In genomic region chr6:36399970-36400369, GRCh38 we compare ENCODE assay signal across 25 cellular contexts. TPM values are rescaled to one million over a fixed set of nuclear protein-coding genes. Genes with fewer than 3 reads are reported as not detected.
DNase-seq lines count a peak whose midpoint lies in the region; ATAC-seq, FAIRE-seq and TF ChIP-seq lines count a peak whose summit lies in the region.
"Had no signal": no experiment of that assay in that cellular context is flagged by ENCODE, and none has a peak within 500 bp of the region (broad histone marks: within the 10 kb centered on the region; RNA-seq: fewer than 3 reads in every experiment).

No MANE protein-coding gene starts in this region.

- H3K27ac ChIP-seq in HEK293 (ENCODE audit: extremely low read depth, low read depth, low read length) (no peak overlapping the region), GM12878 (ENCODE audit: control insufficient read depth, insufficient read depth) (no peak overlapping the region), body of pancreas (no peak overlapping the region)
- H3K27ac ChIP-seq: 22Rv1, HL-60 had no signal

- RAD21 ChIA-PET in GM12878 (lab: Charles Lee; ENCODE audit: unreplicated experiment) = interaction anchor here (1.0 to 2.7 kb wide), 2 partner anchors 42 to 606 kb away, joined by 3 to 6 read pairs; no protein-coding TSS in a partner anchor

- H3K4me3 ChIP-seq in HEK293 (ENCODE audit: low read depth, low read length) (no peak overlapping the region), GM12878 (no peak overlapping the region), body of pancreas (no peak overlapping the region)

- peak overlapping the region; percentile 34; the same call in 1 of the 2 replicates for H2AFZ ChIP-seq in GM12878 (ENCODE audit: control insufficient read depth, low read depth, low read length)

- no TSS peak for BruUV-seq in GM12878 (replicated peaks; lab: Mats Ljungman, UMichigan)

- SMC1A ChIA-PET in GM12878 (lab: Charles Lee; ENCODE audit: uncharacterized antibody, unreplicated experiment) = interaction anchor here (1.1 to 2.1 kb wide), 3 partner anchors 35 to 144 kb away, joined by 3 to 6 read pairs (median 5); no protein-coding TSS in a partner anchor

- POLR2A ChIA-PET in HEK293 (lab: Yijun Ruan, JAX) (no interaction called here), GM12878 (lab: Charles Lee) (interaction anchor here (0.6 kb wide), 1 partner anchor 180 kb away, joined by 4 read pairs; no protein-coding TSS in a partner anchor)

- 0% methylated on average over 1 of the region's 1 CpG for WGBS in GM12878 (ENCODE audit: insufficient coverage, insufficient replicate concordance, low lambda C conversion rate, missing lambda C conversion rate)
- WGBS in body of pancreas, 2 donors = 40 to 75% methylated on average over 1 of the region's 1 CpG

- H3K79me2 ChIP-seq in GM12878 (ENCODE audit: control insufficient read depth, insufficient read depth, low read length) = no peaks in the 10 kb centered on the region

- H3K36me3 ChIP-seq in HEK293 (ENCODE audit: control insufficient read depth in 2 of 2, insufficient read depth in 1 of 2, low read length in 2 of 2) (no peaks in the 10 kb centered on the region), GM12878 (ENCODE audit: control insufficient read depth in 2 of 2, insufficient read depth in 2 of 2, low read length in 1 of 2) (no peaks in the 10 kb centered on the region), body of pancreas (replicated peaks in 1 of 2; ENCODE audit: insufficient read depth in 1 of 2, low read depth in 2 of 2) (no peaks in the 10 kb centered on the region)
- H3K36me3 ChIP-seq: BE2C had no signal

- no peak for TF ChIP-seq POLR2A in GM12878 (IDR thresholded peaks at IDR 0.05; ENCODE audit: low read depth, low read length)
- TF ChIP-seq POLR2A in body of pancreas (IDR thresholded peaks at IDR 0.05) = no peak

- H3K9ac ChIP-seq in GM12878 (ENCODE audit: control insufficient read depth, insufficient read depth, low read length) = no peak overlapping the region

- intact Hi-C loops in GM12878 (cut with micrococcal nuclease; ENCODE audit: unreplicated experiment) = no loop called here
- intact Hi-C loops in body of pancreas (cut with DNase I) = no loop called here

- H3K27me3 ChIP-seq in GM12878 (replicated peaks in 1 of 2; ENCODE audit: control insufficient read depth in 2 of 2, insufficient read depth in 2 of 2, low read length in 1 of 2) = no peaks in the 10 kb centered on the region
- no peaks in the 10 kb centered on the region for H3K27me3 ChIP-seq in body of pancreas
- H3K27me3 ChIP-seq: BE2C had no signal

- peak; percentile 28 to 68; a peak in 1 of 4 replicates for TF ChIP-seq EP300 in GM12878 (IDR thresholded peaks at IDR 0.05; ENCODE audit: borderline replicate concordance in 1 of 2, control insufficient read depth in 1 of 2, low read depth in 2 of 2, low read length in 2 of 2)

- H3K9me3 ChIP-seq in HEK293 (ENCODE audit: control insufficient read depth, insufficient read depth, low read depth, low read length) (no peaks in the 10 kb centered on the region), GM12878 (replicated peaks; ENCODE audit: control insufficient read depth, insufficient read depth, low read length) (no peaks in the 10 kb centered on the region; the same call in 1 of the 3 replicates), body of pancreas (no peaks in the 10 kb centered on the region)
- H3K9me3 ChIP-seq: BE2C had no signal

- TF ChIP-seq RAD21 in GM12878 (IDR thresholded peaks at IDR 0.05; ENCODE audit: insufficient read depth, low read depth, low read length) = no peak

- no peaks in the 10 kb centered on the region for H3K4me1 ChIP-seq in HEK293 (ENCODE audit: control insufficient read depth, insufficient read depth, low read length)
- H3K4me1 ChIP-seq in GM12878 (ENCODE audit: control insufficient read depth, insufficient read depth, low read length) = peaks cover 8% of the 10 kb centered on the region
- no peaks in the 10 kb centered on the region for H3K4me1 ChIP-seq in body of pancreas
- H3K4me1 ChIP-seq: BE2C had no signal

- ATAC-seq in GM12878 (peak; percentile 97), body of pancreas (no peak)
- ATAC-seq: PC-3 had no signal

- H4K20me1 ChIP-seq in GM12878 (ENCODE audit: control insufficient read depth, insufficient read depth) = no peaks in the 10 kb centered on the region

- 0 out of 2 replicates have a peak overlapping the region, but pooled peaks have one; percentile 17 for H3K4me2 ChIP-seq in GM12878 (ENCODE audit: control insufficient read depth, insufficient read depth)

- TF ChIP-seq CTCF in HEK293 (tag by site-specific recombination; IDR thresholded peaks at IDR 0.05) = no peak
- TF ChIP-seq CTCF in GM12878 (IDR thresholded peaks at IDR 0.05 in 2 of 3, conservative IDR thresholded peaks at IDR 0.05 in 1 of 3; ENCODE audit: control insufficient read depth in 2 of 3, extremely low read depth in 1 of 3, insufficient read depth in 1 of 3, low read depth in 3 of 3, low read length in 3 of 3) = no peak
- no peak for TF ChIP-seq CTCF in body of pancreas (IDR thresholded peaks at IDR 0.05)

- FAIRE-seq in GM12878 (lab: Jason Lieb, UNC) = peak; percentile 80

- in situ Hi-C loops in GM12878 (cut with MboI) = no loop called here

- CTCF ChIA-PET in HEK293 (lab: Yijun Ruan, JAX) (no interaction called here), GM12878 (lab: Yijun Ruan, JAX) (no interaction called here)

- DNase-seq in NCI-H2171 treated with DMSO at 0.1 percent for 48 hours (lab: John Stamatoyannopoulos, UW) (peak; percentile 47), NCI-H2171 (lab: John Stamatoyannopoulos, UW) (no peak), GM12878 (ENCODE audit: low read depth, low spot score) (no peak), H4 (ENCODE audit: low spot score) (no peak), hepatic stellate cell (ENCODE audit: low spot score) (no peak), body of pancreas (no peak)
- DNase-seq: BE2C, Calu3, DMS79 treated with DMSO at 0.1 percent for 48 hours, GF-D8, H7, Karpas-422, NCI-H1092 treated with DMSO at 0.1 percent for 48 hours, NCI-H1436, NCI-H187, NCI-H2081 treated with DMSO at 0.1 percent for 48 hours, NCI-H524, NCI-H748 treated with DMSO at 0.1 percent for 48 hours, PC-3, Right ventricle myocardium superior, T-helper 1 cell had no signal

RNA-seq across cellular contexts. Expression of gene ETV7, which starts 12.5 kb away (rescaled TPM):
- 0.25 TPM in 1 of 2 replicates, not detected in the other for total RNA-seq in GM12878 (2013; cell fraction: nucleolus; rRNA removed)
- total RNA-seq in GM12878 (2014; rRNA removed) (1.8 and 2.6 TPM in 2 replicates), GM12878 (2014; rRNA removed; fragmentation: Illumina TruSeq; extraction: Trizol) (1.1 and 1.3 TPM in 2 replicates), GM12878 (2021) (1.6 and 1.9 TPM in 2 replicates), body of pancreas (under 1 TPM; 0.66 to 0.78 TPM)
- 2.2 TPM for polyA plus RNA-seq in GM12878 (2011; ENCODE audit: low read depth)
- polyA plus RNA-seq in GM12878 (2011; rRNA removed) (0.04 TPM in 1 of 2 replicates, not detected in the other), GM12878 (2014; fragmentation: Illumina TruSeq; extraction: Trizol) (1.3 TPM in 2 replicates), GM12878 (2014; fragmentation: Nextera tagmentation; extraction: Ambion mirVana) (under 1 TPM; 0.23 to 0.27 TPM), GM12878 (2014; rRNA removed) (1.8 and 2.1 TPM in 2 replicates), GM12878 (2016; fragmentation: Nextera tagmentation; extraction: Ambion mirVana) (1 to 10 TPM; 1.2 to 1.5 TPM)
- 0.06 and 0.07 TPM in 2 replicates for polyA plus RNA-seq in GM12878 (2011; cell fraction: cytosol; rRNA removed)
- polyA plus RNA-seq in GM12878 (2011; cell fraction: nucleus; rRNA removed) = not detected in 2 replicates
- 4.4 and 5.6 TPM in 2 replicates for polyA plus RNA-seq in GM12878 (2012)
- polyA minus RNA-seq in GM12878 (2011; rRNA and poly(A)+ RNA removed) = 0.26 TPM in 1 of 2 replicates, not detected in the other
- not detected in 2 replicates for polyA minus RNA-seq in GM12878 (2011; cell fraction: cytosol; rRNA and poly(A)+ RNA removed)
- 0.12 TPM in 1 of 2 replicates, not detected in the other for polyA minus RNA-seq in GM12878 (2011; cell fraction: nucleus; rRNA and poly(A)+ RNA removed)
- 0.99 and 1.2 TPM in 2 replicates for total RNA-seq in H4 (2014; rRNA removed; shearing (Covaris generic))
- total RNA-seq: PC-3, Right ventricle myocardium superior, SK-MEL-5 had no signal

RNA-seq across cellular contexts. Expression of gene PXT1, which starts 42.7 kb away (rescaled TPM):
- total RNA-seq in GM12878 (2013; cell fraction: nucleolus; rRNA removed) = not detected in 2 replicates
- 0.27 and 0.45 TPM in 2 replicates for total RNA-seq in GM12878 (2014; rRNA removed)
- 0.23 and 0.27 TPM in 2 replicates for total RNA-seq in GM12878 (2014; rRNA removed; fragmentation: Illumina TruSeq; extraction: Trizol)
- total RNA-seq in GM12878 (2021) = 0.21 and 0.38 TPM in 2 replicates
- 0.72 TPM for polyA plus RNA-seq in GM12878 (2011; ENCODE audit: low read depth)
- polyA plus RNA-seq in GM12878 (2011; rRNA removed) = 0.24 and 0.31 TPM in 2 replicates
- 0.30 and 0.33 TPM in 2 replicates for polyA plus RNA-seq in GM12878 (2011; cell fraction: cytosol; rRNA removed)
- polyA plus RNA-seq in GM12878 (2011; cell fraction: nucleus; rRNA removed) = 0.07 and 0.18 TPM in 2 replicates
- 0.57 and 1.0 TPM in 2 replicates for polyA plus RNA-seq in GM12878 (2012)
- 1.3 and 2.1 TPM in 2 replicates for polyA plus RNA-seq in GM12878 (2014; fragmentation: Illumina TruSeq; extraction: Trizol)
- polyA plus RNA-seq in GM12878 (2014; fragmentation: Nextera tagmentation; extraction: Ambion mirVana) = under 1 TPM; 0.52 to 0.60 TPM
- 0.39 and 0.49 TPM in 2 replicates for polyA plus RNA-seq in GM12878 (2014; rRNA removed)
- polyA plus RNA-seq in GM12878 (2016; fragmentation: Nextera tagmentation; extraction: Ambion mirVana) = 1 to 10 TPM; 2.5 to 2.9 TPM
- polyA minus RNA-seq in GM12878 (2011; rRNA and poly(A)+ RNA removed) = 0.67 and 1.1 TPM in 2 replicates
- not detected in 2 replicates for polyA minus RNA-seq in GM12878 (2011; cell fraction: cytosol; rRNA and poly(A)+ RNA removed)
- 0.48 and 0.57 TPM in 2 replicates for polyA minus RNA-seq in GM12878 (2011; cell fraction: nucleus; rRNA and poly(A)+ RNA removed)
- not detected in 2 replicates for total RNA-seq in H4 (2014; rRNA removed; shearing (Covaris generic))
- not detected for total RNA-seq in body of pancreas
- total RNA-seq: PC-3, SK-MEL-5 had no signal

RNA-seq across cellular contexts. Expression of gene KCTD20, which starts 42.8 kb away (rescaled TPM):
- total RNA-seq in GM12878 (2013; cell fraction: nucleolus; rRNA removed) = 48.5 and 51.1 TPM in 2 replicates
- 66.0 and 83.5 TPM in 2 replicates for total RNA-seq in GM12878 (2014; rRNA removed)
- total RNA-seq in GM12878 (2014; rRNA removed; fragmentation: Illumina TruSeq; extraction: Trizol) = 73.5 and 77.0 TPM in 2 replicates
- total RNA-seq in GM12878 (2021) = 51.6 and 52.7 TPM in 2 replicates
- 33.3 TPM for polyA plus RNA-seq in GM12878 (2011; ENCODE audit: low read depth)
- polyA plus RNA-seq in GM12878 (2011; rRNA removed) = 68.6 and 82.3 TPM in 2 replicates
- polyA plus RNA-seq in GM12878 (2011; cell fraction: cytosol; rRNA removed) = 36.0 and 40.0 TPM in 2 replicates
- 11.6 and 13.6 TPM in 2 replicates for polyA plus RNA-seq in GM12878 (2011; cell fraction: nucleus; rRNA removed)
- polyA plus RNA-seq in GM12878 (2012) = 36.2 and 37.7 TPM in 2 replicates
- 61.7 and 70.5 TPM in 2 replicates for polyA plus RNA-seq in GM12878 (2014; fragmentation: Illumina TruSeq; extraction: Trizol)
- polyA plus RNA-seq in GM12878 (2014; fragmentation: Nextera tagmentation; extraction: Ambion mirVana) = 10 to 100 TPM; 18.1 to 20.1 TPM
- 40.4 and 48.2 TPM in 2 replicates for polyA plus RNA-seq in GM12878 (2014; rRNA removed)
- 10 to 100 TPM; 44.3 to 49.5 TPM for polyA plus RNA-seq in GM12878 (2016; fragmentation: Nextera tagmentation; extraction: Ambion mirVana)
- 69.0 and 78.3 TPM in 2 replicates for polyA minus RNA-seq in GM12878 (2011; rRNA and poly(A)+ RNA removed)
- 25.9 and 27.6 TPM in 2 replicates for polyA minus RNA-seq in GM12878 (2011; cell fraction: cytosol; rRNA and poly(A)+ RNA removed)
- polyA minus RNA-seq in GM12878 (2011; cell fraction: nucleus; rRNA and poly(A)+ RNA removed) = 13.5 and 24.4 TPM in 2 replicates
- total RNA-seq in H4 (2014; rRNA removed; shearing (Covaris generic)) = 56.1 and 68.5 TPM in 2 replicates
- total RNA-seq in body of pancreas = 10 to 100 TPM; 15.5 to 16.6 TPM
